In the genomic region with DNA sequence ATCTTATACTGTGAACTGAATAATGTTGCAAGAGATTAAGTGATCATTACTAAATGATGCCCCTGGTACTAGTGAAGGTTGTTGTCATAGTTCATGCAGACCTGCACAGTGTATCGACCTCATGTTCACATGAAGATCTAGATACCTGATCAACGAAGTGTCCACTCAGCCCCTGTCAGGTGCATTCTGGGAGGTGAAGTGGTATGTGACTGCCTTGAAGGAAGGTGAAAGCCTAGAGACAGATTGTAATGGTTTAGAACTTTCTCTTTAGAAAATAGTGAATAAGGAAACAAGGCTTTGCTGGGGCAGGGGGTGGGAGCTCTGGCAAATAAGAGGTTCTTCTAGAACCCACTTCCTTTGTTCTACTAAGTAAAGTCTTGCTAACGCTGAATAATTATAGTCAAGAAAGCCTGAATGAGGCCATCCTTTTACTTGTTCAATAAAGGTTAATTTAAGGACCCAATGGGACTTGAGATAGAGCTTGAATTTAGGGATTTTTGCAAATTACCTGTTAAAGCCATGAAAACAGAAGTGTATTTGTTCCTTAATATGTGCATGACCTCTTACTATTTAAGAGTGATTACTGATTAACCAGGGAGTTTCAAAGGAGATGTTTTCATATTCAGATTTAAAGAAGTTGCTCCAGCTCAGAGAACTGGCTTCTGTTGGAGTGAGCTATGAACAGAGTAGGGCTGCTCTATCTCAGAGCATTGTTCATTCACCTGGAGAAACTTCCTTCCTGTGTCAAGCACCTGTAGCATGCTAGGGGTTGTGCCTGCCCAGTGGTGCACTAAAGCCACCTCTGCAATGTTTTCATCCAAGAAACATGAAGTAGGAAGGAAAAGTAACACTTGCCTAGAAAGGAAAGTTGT, we compare ENCODE assay signal across 24 cellular contexts. TPM values are rescaled to one million over a fixed set of nuclear protein-coding genes. Genes with fewer than 3 reads are reported as not detected.
A peak's percentile ranks its signal among the peaks of the same experiment; 100 is the strongest.
DNase-seq lines count a peak whose midpoint lies in the region; ATAC-seq, FAIRE-seq and TF ChIP-seq lines count a peak whose summit lies in the region.
"Had no signal": no experiment of that assay in that cellular context is flagged by ENCODE, and none has a peak within 500 bp of the region (broad histone marks: within the 10 kb centered on the region; RNA-seq: fewer than 3 reads in every experiment).

No MANE protein-coding gene starts in this region.

- 75% methylated on average over 3 of the region's 3 CpGs for WGBS in A549 (ENCODE audit: missing lambda C conversion rate)

- peaks cover under 1% of the 10 kb centered on the region for H3K27me3 Mint-ChIP-seq in central memory CD8-positive, alpha-beta T cell
- no peaks in the 10 kb centered on the region for H3K27me3 Mint-ChIP-seq in mesothelial cell of epicardium (ENCODE audit: low read depth)

- H3K4me3 ChIP-seq in A549, result no peak overlapping the region
- H3K4me3 ChIP-seq: gastroesophageal sphincter had no signal

- H3K4me3 Mint-ChIP-seq in central memory CD8-positive, alpha-beta T cell, result no peak overlapping the region
- H3K4me3 Mint-ChIP-seq in mesothelial cell of epicardium, result no peak overlapping the region
- H3K4me3 Mint-ChIP-seq: CD4-positive, alpha-beta T cell; stimulated activated naive CD8-positive, alpha-beta T cell treated with anti-CD3 and anti-CD28 coated beads, Interleukin-15, Interleukin-2, amounts not matched to agents 100 ng/mL and 50 ng/mL, for 24 hours had no signal

- no peaks in the 10 kb centered on the region for H3K36me3 Mint-ChIP-seq in central memory CD8-positive, alpha-beta T cell (ENCODE audit: insufficient read depth)
- H3K36me3 Mint-ChIP-seq in mesothelial cell of epicardium, result peaks cover 20% of the 10 kb centered on the region

- no peak overlapping the region for H3K27ac Mint-ChIP-seq in central memory CD8-positive, alpha-beta T cell (ENCODE audit: low read depth)
- peak overlapping the region; percentile 37 for H3K27ac Mint-ChIP-seq in mesothelial cell of epicardium
- H3K27ac Mint-ChIP-seq: CD4-positive, alpha-beta T cell; stimulated activated naive CD8-positive, alpha-beta T cell treated with anti-CD3 and anti-CD28 coated beads, Interleukin-15, Interleukin-2, amounts not matched to agents 100 ng/mL and 50 ng/mL, for 24 hours had no signal

- peaks cover 6% of the 10 kb centered on the region for H3K9me3 Mint-ChIP-seq in central memory CD8-positive, alpha-beta T cell
- peaks cover 8% of the 10 kb centered on the region for H3K9me3 Mint-ChIP-seq in mesothelial cell of epicardium

- ATAC-seq in A549, result no peak
- peak; percentile 58 for ATAC-seq in HG03108 (IDR thresholded peaks at IDR 0.05; ENCODE audit: unreplicated experiment)
- peak; percentile 3 for ATAC-seq in central memory CD8-positive, alpha-beta T cell (replicated peaks; ENCODE audit: extremely low read depth, poor library complexity, severe bottlenecking)
- ATAC-seq in HG02798 (IDR thresholded peaks at IDR 0.05; ENCODE audit: poor library complexity, unreplicated experiment), result no peak
- ATAC-seq in omental fat pad (ENCODE audit: low FRiP score), result no peak
- ATAC-seq: gastroesophageal sphincter had no signal

- POLR2A ChIA-PET in A549 (lab: Yijun Ruan, JAX), result interaction anchor here (0.6 kb wide), 1 partner anchor 16 kb away, joined by 3 read pairs; no protein-coding TSS in a partner anchor

- DNase-seq in A549 (ENCODE audit: low read depth in 1 of 2, low spot score in 1 of 2) (no peak), mesothelial cell of epicardium (ENCODE audit: low spot score in 2 of 2, unreplicated experiment in 2 of 2) (no peak), omental fat pad (ENCODE audit: low spot score) (no peak), NCI-H748 (lab: John Stamatoyannopoulos, UW; ENCODE audit: unreplicated experiment) (no peak)
- DNase-seq in central memory CD8-positive, alpha-beta T cell (ENCODE audit: low spot score in 2 of 2), result no peak
- DNase-seq in stimulated activated CD8-positive, alpha-beta memory T cell treated with anti-CD3 and anti-CD28 coated beads, Interleukin-4, amount 100 ng/mL, for 48 hours, result no peak
- DNase-seq: activated CD8-positive, alpha-beta memory T cell treated with anti-CD3 and anti-CD28 coated beads, Interleukin-2, amount 50 U/mL, for 4 hours; activated effector memory CD4-positive, alpha-beta T cell treated with anti-CD3 and anti-CD28 coated beads, Interleukin-2, amount 50 U/mL, for 16 hours; CD4-positive, alpha-beta T cell; cortex of kidney; KG1; mammary epithelial cell; NCI-H1105 treated with DMSO at 0.1 percent for 48 hours; NCI-H526 treated with DMSO at 0.1 percent for 48 hours; stimulated activated CD4-positive, alpha-beta T cell treated with anti-CD3 and anti-CD28 coated beads, Interleukin-15, amount 100 ng/mL, for 24 hours; T-helper 9 cell had no signal

- no peak for FAIRE-seq in A549 (lab: Jason Lieb, UNC)
- FAIRE-seq: astrocyte, urothelium cell line had no signal

- H3K9me3 ChIP-seq in A549, result peaks cover 5% of the 10 kb centered on the region; the same call in 2 of the 3 replicates
- H3K9me3 ChIP-seq: gastroesophageal sphincter had no signal

- TF ChIP-seq CTCF in A549 (IDR thresholded peaks at IDR 0.05), result no peak
- no peak for TF ChIP-seq CTCF in mesothelial cell of epicardium (IDR thresholded peaks at IDR 0.05; ENCODE audit: unreplicated experiment)
- TF ChIP-seq CTCF in omental fat pad (IDR thresholded peaks at IDR 0.05), result no peak

- peak overlapping the region; percentile 47 for H3K4me2 ChIP-seq in A549

- H3K27ac ChIP-seq in A549, result peak overlapping the region; percentile 59 to 65; a peak in 5 of 6 replicates
- H3K27ac ChIP-seq: epithelial cell of prostate, gastroesophageal sphincter had no signal

- TF ChIP-seq RAD21 in A549 (conservative IDR thresholded peaks at IDR 0.05 in 1 of 2, IDR thresholded peaks at IDR 0.05 in 1 of 2), result no peak

- CTCF ChIA-PET in A549 (lab: Yijun Ruan, JAX), result interaction anchor here (0.8 to 3.9 kb wide), 3 partner anchors 12 to 230 kb away, joined by 3 to 17 read pairs (median 4); no protein-coding TSS in a partner anchor

- peaks cover 8% of the 10 kb centered on the region for H3K4me1 Mint-ChIP-seq in central memory CD8-positive, alpha-beta T cell
- H3K4me1 Mint-ChIP-seq in mesothelial cell of epicardium, result peaks cover 24% of the 10 kb centered on the region

- TF ChIP-seq POLR2A in A549 (IDR thresholded peaks at IDR 0.05; ENCODE audit: low read length), result no peak

- peaks cover 23% of the 10 kb centered on the region for H3K4me1 ChIP-seq in A549

- no peak for TF ChIP-seq EP300 in A549 (IDR thresholded peaks at IDR 0.05)

TF ChIP-seq in A549, 52 proteins besides CTCF, POLR2A, EP300 and RAD21 (continues in another document):
- TF ChIP-seq RCOR1 (IDR thresholded peaks at IDR 0.05; ENCODE audit: low read depth, low read length) (no peak), TP53 (CRISPR knock-in tag; IDR thresholded peaks at IDR 0.05) (no peak), BCL3 (IDR thresholded peaks at IDR 0.05) (no peak), CBX8 (IDR thresholded peaks at IDR 0.05) (no peak), NPAS2 (CRISPR knock-in tag; IDR thresholded peaks at IDR 0.05; ENCODE audit: borderline replicate concordance) (no peak), RNF2 (IDR thresholded peaks at IDR 0.05; ENCODE audit: borderline replicate concordance, low read depth) (no peak), HOXB5 (CRISPR knock-in tag; IDR thresholded peaks at IDR 0.05) (no peak), FOSL2 (IDR thresholded peaks at IDR 0.05) (no peak), FOSL2 (CRISPR knock-in tag; IDR thresholded peaks at IDR 0.05) (no peak), CHD4 (IDR thresholded peaks at IDR 0.05; ENCODE audit: borderline replicate concordance) (no peak), ZFP36 (IDR thresholded peaks at IDR 0.05; ENCODE audit: borderline replicate concordance, partially characterized antibody) (no peak)
- TF ChIP-seq, protein P1, sequence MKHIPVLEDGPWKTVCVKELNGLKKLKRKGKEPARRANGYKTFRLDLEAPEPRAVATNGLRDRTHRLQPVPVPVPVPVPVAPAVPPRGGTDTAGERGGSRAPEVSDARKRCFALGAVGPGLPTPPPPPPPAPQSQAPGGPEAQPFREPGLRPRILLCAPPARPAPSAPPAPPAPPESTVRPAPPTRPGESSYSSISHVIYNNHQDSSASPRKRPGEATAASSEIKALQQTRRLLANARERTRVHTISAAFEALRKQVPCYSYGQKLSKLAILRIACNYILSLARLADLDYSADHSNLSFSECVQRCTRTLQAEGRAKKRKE (CRISPR knock-in tag; IDR thresholded peaks at IDR 0.05; ENCODE audit: low read depth), result no peak

RNA-seq across cellular contexts. Expression of gene C22orf31, which starts 45.3 kb away (rescaled TPM):
- not detected in 2 replicates for polyA plus RNA-seq in A549 (2011; rRNA removed)
- not detected in 2 replicates for polyA plus RNA-seq in A549 (2012; cell fraction: cytosol; rRNA removed)
- polyA plus RNA-seq in A549 (2012; cell fraction: nucleus; rRNA removed), result not detected in 2 replicates
- polyA plus RNA-seq in A549 (2017; fragmentation: RNase III; extraction: RNeasy Plus Mini Kit Qiagen cat#74134 plus additional on column Dnase treatment), result not detected in 3 replicates
- polyA minus RNA-seq in A549 (2011; rRNA and poly(A)+ RNA removed), result not detected in 2 replicates
- total RNA-seq in mesothelial cell of epicardium, result 0.44 to 0.45 TPM in 2 of 3 replicates, not detected in the other
- total RNA-seq in omental fat pad, result not detected
- total RNA-seq: astrocyte; CD4-positive, alpha-beta T cell; gastroesophageal sphincter; mammary epithelial cell had no signal
- polyA plus RNA-seq: mammary epithelial cell, neural cell had no signal

RNA-seq across cellular contexts. Expression of gene KREMEN1, which starts 56.5 kb away (rescaled TPM):
- polyA plus RNA-seq in A549 (2011; rRNA removed) (1.7 and 2.4 TPM in 2 replicates), A549 (2017; fragmentation: RNase III; extraction: RNeasy Plus Mini Kit Qiagen cat#74134 plus additional on column Dnase treatment) (2.5 to 2.7 TPM (median 2.7 TPM) in 3 replicates)
- polyA plus RNA-seq in A549 (2012; cell fraction: cytosol; rRNA removed), result 1.5 and 2.4 TPM in 2 replicates
- 2.1 TPM in 2 replicates for polyA plus RNA-seq in A549 (2012; cell fraction: nucleus; rRNA removed)
- 3.7 and 4.5 TPM in 2 replicates for polyA minus RNA-seq in A549 (2011; rRNA and poly(A)+ RNA removed)
- total RNA-seq in mesothelial cell of epicardium (24.4 to 30.9 TPM (median 28.5 TPM) in 3 replicates), omental fat pad (10 to 100 TPM; 11.1 to 23.8 (median 13.9) TPM)
- total RNA-seq: CD4-positive, alpha-beta T cell had no signal

Comparison
In these comparisons a context has a peak if more than half of its experiments do, and no peak if none do; other contexts are left out.
1. ATAC-seq: peak in HG03108 (single experiment) and central memory CD8-positive, alpha-beta T cell (single experiment); none in A549 (0 of 2), HG02798 (single experiment) and omental fat pad (single experiment).